In genomic region chr18:9557250-9557943, GRCh38 we compare ENCODE assay signal across 1 cellular context.
TF ChIP-seq lines count a peak whose summit lies in the region.

No MANE protein-coding gene starts in this region.

TF ChIP-seq in HepG2, 621 proteins besides CTCF, POLR2A, EP300 and RAD21 (continued from another document and continues in another):
- TF ChIP-seq, protein P1, sequence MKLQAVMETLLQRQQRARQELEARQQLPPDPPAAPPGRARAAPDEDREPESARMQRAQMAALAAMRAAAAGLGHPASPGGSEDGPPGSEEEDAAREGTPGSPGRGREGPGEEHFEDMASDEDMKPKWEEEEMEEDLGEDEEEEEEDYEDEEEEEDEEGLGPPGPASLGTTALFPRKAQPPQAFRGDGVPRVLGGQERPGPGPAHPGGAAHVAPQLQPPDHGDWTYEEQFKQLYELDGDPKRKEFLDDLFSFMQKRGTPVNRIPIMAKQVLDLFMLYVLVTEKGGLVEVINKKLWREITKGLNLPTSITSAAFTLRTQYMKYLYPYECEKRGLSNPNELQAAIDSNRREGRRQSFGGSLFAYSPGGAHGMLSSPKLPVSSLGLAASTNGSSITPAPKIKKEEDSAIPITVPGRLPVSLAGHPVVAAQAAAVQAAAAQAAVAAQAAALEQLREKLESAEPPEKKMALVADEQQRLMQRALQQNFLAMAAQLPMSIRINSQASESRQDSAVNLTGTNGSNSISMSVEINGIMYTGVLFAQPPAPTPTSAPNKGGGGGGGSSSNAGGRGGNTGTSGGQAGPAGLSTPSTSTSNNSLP (IDR thresholded peaks at IDR 0.05; ENCODE audit: low read depth, low read length): peak; percentile 55; the same call in 1 of the 2 replicates
- TF ChIP-seq CREB1 (IDR thresholded peaks at IDR 0.05) (no peak), CREB1 (CRISPR knock-in tag; IDR thresholded peaks at IDR 0.05) (0 out of 2 replicates have a peak, but pooled peaks have one; percentile 8), ZBTB20 (CRISPR knock-in tag; IDR thresholded peaks at IDR 0.05; ENCODE audit: borderline replicate concordance, low read depth) (peak; percentile 51; the same call in 1 of the 2 replicates), STAT5B (CRISPR knock-in tag; IDR thresholded peaks at IDR 0.05) (no peak), MAFF (IDR thresholded peaks at IDR 0.05; ENCODE audit: low read depth, low read length) (no peak; the same call in 1 of the 2 replicates), ZBTB38 (CRISPR knock-in tag; IDR thresholded peaks at IDR 0.05) (peak; percentile 75; the same call in 1 of the 2 replicates), RBM39 (IDR thresholded peaks at IDR 0.05; ENCODE audit: low read depth, low read length, poor library complexity, severe bottlenecking) (no peak), ZNF563 (CRISPR knock-in tag; IDR thresholded peaks at IDR 0.05) (no peak), DNMT1 (CRISPR knock-in tag; IDR thresholded peaks at IDR 0.05) (no peak), SMYD3 (CRISPR knock-in tag; IDR thresholded peaks at IDR 0.05) (0 out of 2 replicates have a peak, but pooled peaks have one; percentile 50), SATB2 (CRISPR knock-in tag; IDR thresholded peaks at IDR 0.05) (no peak), KAT7 (CRISPR knock-in tag; IDR thresholded peaks at IDR 0.05; ENCODE audit: borderline replicate concordance) (peak; percentile 42; the same call in 1 of the 2 replicates), MXD3 (CRISPR knock-in tag; IDR thresholded peaks at IDR 0.05) (no peak), CENPBD1 (CRISPR knock-in tag; IDR thresholded peaks at IDR 0.05; ENCODE audit: borderline replicate concordance, low read depth) (no peak), HNF4A (CRISPR knock-in tag; IDR thresholded peaks at IDR 0.05) (peak; percentile 69), ZNF33A (CRISPR knock-in tag; IDR thresholded peaks at IDR 0.05; ENCODE audit: borderline replicate concordance) (no peak), KDM1A (CRISPR knock-in tag; IDR thresholded peaks at IDR 0.05) (no peak), CEBPB (IDR thresholded peaks at IDR 0.05; ENCODE audit: borderline replicate concordance, low read depth, low read length) (peak; percentile 26; the same call in 1 of the 2 replicates), ZNF562 (CRISPR knock-in tag; IDR thresholded peaks at IDR 0.05; ENCODE audit: borderline replicate concordance) (no peak), JDP2 (CRISPR knock-in tag; IDR thresholded peaks at IDR 0.05; ENCODE audit: borderline replicate concordance) (no peak), SOX13 (IDR thresholded peaks at IDR 0.05) (no peak), SOX13 (CRISPR knock-in tag; conservative IDR thresholded peaks at IDR 0.05 in 1 of 2, IDR thresholded peaks at IDR 0.05 in 1 of 2) (no peak), RFXANK (CRISPR knock-in tag; IDR thresholded peaks at IDR 0.05) (no peak), GTF3A (CRISPR knock-in tag; conservative IDR thresholded peaks at IDR 0.05) (no peak), ZNF205 (CRISPR knock-in tag; IDR thresholded peaks at IDR 0.05) (peak; percentile 59; the same call in 1 of the 2 replicates), PRDM4 (CRISPR knock-in tag; IDR thresholded peaks at IDR 0.05; ENCODE audit: borderline replicate concordance) (no peak), TCF7 (IDR thresholded peaks at IDR 0.05; ENCODE audit: low read depth) (no peak), FOXK2 (IDR thresholded peaks at IDR 0.05) (peak; percentile 14; the same call in 1 of the 2 replicates), MED13 (CRISPR knock-in tag; IDR thresholded peaks at IDR 0.05) (no peak), ARNT2 (CRISPR knock-in tag; IDR thresholded peaks at IDR 0.05; ENCODE audit: low read depth) (no peak), ZNF883 (CRISPR knock-in tag; IDR thresholded peaks at IDR 0.05; ENCODE audit: not compliant biosample characterization) (no peak), ZNF816 (CRISPR knock-in tag; IDR thresholded peaks at IDR 0.05; ENCODE audit: borderline replicate concordance) (no peak), CEBPG (CRISPR knock-in tag; IDR thresholded peaks at IDR 0.05) (peak; percentile 32; the same call in 1 of the 2 replicates), JUNB (CRISPR knock-in tag; IDR thresholded peaks at IDR 0.05; ENCODE audit: borderline replicate concordance) (no peak), SP5 (CRISPR knock-in tag; IDR thresholded peaks at IDR 0.05; ENCODE audit: borderline replicate concordance, low read depth) (no peak)
- TF ChIP-seq, protein P2, sequence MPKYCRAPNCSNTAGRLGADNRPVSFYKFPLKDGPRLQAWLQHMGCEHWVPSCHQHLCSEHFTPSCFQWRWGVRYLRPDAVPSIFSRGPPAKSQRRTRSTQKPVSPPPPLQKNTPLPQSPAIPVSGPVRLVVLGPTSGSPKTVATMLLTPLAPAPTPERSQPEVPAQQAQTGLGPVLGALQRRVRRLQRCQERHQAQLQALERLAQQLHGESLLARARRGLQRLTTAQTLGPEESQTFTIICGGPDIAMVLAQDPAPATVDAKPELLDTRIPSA (CRISPR knock-in tag; IDR thresholded peaks at IDR 0.05; ENCODE audit: borderline replicate concordance): no peak
- TF ChIP-seq, protein P3, sequence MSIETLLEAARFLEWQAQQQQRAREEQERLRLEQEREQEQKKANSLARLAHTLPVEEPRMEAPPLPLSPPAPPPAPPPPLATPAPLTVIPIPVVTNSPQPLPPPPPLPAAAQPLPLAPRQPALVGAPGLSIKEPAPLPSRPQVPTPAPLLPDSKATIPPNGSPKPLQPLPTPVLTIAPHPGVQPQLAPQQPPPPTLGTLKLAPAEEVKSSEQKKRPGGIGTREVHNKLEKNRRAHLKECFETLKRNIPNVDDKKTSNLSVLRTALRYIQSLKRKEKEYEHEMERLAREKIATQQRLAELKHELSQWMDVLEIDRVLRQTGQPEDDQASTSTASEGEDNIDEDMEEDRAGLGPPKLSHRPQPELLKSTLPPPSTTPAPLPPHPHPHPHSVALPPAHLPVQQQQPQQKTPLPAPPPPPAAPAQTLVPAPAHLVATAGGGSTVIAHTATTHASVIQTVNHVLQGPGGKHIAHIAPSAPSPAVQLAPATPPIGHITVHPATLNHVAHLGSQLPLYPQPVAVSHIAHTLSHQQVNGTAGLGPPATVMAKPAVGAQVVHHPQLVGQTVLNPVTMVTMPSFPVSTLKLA (IDR thresholded peaks at IDR 0.05): peak; percentile 85
- TF ChIP-seq, protein P4, sequence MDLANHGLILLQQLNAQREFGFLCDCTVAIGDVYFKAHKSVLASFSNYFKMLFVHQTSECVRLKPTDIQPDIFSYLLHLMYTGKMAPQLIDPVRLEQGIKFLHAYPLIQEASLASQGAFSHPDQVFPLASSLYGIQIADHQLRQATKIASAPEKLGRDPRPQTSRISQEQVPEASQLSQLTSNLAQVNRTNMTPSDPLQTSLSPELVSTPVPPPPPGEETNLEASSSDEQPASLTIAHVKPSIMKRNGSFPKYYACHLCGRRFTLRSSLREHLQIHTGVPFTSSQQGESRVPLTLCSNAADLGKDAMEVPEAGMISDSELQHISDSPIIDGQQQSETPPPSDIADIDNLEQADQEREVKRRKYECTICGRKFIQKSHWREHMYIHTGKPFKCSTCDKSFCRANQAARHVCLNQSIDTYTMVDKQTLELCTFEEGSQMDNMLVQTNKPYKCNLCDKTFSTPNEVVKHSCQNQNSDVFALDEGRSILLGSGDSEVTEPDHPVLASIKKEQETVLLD (CRISPR knock-in tag; IDR thresholded peaks at IDR 0.05; ENCODE audit: low read depth): no peak
- TF ChIP-seq, protein P5, sequence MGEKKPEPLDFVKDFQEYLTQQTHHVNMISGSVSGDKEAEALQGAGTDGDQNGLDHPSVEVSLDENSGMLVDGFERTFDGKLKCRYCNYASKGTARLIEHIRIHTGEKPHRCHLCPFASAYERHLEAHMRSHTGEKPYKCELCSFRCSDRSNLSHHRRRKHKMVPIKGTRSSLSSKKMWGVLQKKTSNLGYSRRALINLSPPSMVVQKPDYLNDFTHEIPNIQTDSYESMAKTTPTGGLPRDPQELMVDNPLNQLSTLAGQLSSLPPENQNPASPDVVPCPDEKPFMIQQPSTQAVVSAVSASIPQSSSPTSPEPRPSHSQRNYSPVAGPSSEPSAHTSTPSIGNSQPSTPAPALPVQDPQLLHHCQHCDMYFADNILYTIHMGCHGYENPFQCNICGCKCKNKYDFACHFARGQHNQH (CRISPR knock-in tag; IDR thresholded peaks at IDR 0.05): no peak
- TF ChIP-seq, protein P6, sequence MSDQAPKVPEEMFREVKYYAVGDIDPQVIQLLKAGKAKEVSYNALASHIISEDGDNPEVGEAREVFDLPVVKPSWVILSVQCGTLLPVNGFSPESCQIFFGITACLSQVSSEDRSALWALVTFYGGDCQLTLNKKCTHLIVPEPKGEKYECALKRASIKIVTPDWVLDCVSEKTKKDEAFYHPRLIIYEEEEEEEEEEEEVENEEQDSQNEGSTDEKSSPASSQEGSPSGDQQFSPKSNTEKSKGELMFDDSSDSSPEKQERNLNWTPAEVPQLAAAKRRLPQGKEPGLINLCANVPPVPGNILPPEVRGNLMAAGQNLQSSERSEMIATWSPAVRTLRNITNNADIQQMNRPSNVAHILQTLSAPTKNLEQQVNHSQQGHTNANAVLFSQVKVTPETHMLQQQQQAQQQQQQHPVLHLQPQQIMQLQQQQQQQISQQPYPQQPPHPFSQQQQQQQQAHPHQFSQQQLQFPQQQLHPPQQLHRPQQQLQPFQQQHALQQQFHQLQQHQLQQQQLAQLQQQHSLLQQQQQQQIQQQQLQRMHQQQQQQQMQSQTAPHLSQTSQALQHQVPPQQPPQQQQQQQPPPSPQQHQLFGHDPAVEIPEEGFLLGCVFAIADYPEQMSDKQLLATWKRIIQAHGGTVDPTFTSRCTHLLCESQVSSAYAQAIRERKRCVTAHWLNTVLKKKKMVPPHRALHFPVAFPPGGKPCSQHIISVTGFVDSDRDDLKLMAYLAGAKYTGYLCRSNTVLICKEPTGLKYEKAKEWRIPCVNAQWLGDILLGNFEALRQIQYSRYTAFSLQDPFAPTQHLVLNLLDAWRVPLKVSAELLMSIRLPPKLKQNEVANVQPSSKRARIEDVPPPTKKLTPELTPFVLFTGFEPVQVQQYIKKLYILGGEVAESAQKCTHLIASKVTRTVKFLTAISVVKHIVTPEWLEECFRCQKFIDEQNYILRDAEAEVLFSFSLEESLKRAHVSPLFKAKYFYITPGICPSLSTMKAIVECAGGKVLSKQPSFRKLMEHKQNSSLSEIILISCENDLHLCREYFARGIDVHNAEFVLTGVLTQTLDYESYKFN (CRISPR knock-in tag; conservative IDR thresholded peaks at IDR 0.05): peak; percentile 70
- TF ChIP-seq, protein P7, sequence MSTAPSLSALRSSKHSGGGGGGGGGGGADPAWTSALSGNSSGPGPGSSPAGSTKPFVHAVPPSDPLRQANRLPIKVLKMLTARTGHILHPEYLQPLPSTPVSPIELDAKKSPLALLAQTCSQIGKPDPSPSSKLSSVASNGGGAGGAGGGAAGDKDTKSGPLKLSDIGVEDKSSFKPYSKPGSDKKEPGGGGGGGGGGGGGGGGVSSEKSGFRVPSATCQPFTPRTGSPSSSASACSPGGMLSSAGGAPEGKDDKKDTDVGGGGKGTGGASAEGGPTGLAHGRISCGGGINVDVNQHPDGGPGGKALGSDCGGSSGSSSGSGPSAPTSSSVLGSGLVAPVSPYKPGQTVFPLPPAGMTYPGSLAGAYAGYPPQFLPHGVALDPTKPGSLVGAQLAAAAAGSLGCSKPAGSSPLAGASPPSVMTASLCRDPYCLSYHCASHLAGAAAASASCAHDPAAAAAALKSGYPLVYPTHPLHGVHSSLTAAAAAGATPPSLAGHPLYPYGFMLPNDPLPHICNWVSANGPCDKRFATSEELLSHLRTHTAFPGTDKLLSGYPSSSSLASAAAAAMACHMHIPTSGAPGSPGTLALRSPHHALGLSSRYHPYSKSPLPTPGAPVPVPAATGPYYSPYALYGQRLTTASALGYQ (CRISPR knock-in tag; IDR thresholded peaks at IDR 0.05): no peak
- TF ChIP-seq, protein P8, sequence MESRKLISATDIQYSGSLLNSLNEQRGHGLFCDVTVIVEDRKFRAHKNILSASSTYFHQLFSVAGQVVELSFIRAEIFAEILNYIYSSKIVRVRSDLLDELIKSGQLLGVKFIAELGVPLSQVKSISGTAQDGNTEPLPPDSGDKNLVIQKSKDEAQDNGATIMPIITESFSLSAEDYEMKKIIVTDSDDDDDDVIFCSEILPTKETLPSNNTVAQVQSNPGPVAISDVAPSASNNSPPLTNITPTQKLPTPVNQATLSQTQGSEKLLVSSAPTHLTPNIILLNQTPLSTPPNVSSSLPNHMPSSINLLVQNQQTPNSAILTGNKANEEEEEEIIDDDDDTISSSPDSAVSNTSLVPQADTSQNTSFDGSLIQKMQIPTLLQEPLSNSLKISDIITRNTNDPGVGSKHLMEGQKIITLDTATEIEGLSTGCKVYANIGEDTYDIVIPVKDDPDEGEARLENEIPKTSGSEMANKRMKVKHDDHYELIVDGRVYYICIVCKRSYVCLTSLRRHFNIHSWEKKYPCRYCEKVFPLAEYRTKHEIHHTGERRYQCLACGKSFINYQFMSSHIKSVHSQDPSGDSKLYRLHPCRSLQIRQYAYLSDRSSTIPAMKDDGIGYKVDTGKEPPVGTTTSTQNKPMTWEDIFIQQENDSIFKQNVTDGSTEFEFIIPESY (CRISPR knock-in tag; IDR thresholded peaks at IDR 0.05): no peak
